In the genomic region with DNA sequence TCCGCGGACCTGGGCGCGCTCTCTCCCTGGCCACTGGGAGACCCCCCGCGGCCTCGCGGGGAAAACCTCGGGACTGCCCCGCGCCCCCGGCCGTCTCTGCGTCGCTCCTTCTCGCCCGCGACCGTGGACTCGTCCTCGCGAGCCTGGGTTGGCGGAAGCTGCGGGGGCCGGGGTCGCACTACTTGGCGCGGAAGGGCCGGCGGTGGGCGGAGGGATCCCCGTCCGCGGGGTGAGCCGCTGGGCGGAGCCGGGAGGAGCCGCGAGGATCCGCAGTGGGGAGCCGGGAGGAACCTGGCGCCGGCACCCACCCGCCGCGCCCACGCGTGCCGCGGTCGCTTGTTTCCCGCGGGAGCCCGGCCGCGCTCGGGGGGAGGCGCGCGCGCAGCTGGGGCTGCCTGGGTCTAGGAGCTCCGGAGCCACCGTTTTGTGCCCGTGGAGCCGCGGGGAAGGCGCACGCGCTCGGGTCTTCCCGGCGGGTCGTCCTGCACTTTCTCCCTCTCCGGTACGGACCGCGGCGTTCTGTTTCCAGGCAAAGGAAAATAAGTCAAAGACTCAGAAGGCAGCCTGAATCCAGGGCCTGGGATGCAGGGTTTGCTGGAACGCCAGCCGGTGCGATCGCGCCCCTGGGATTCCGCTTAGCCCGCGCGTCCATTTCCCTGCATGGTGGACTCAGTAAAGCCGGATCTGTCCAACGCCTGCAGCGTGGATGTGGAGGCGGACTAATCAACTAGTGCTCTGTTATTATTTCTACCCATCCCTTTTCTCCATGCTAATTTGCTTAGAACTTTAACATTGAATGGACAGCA, we compare ENCODE assay signal across 8 cellular contexts. TPM values are rescaled to one million over a fixed set of nuclear protein-coding genes. Genes with fewer than 3 reads are reported as not detected.
A peak's percentile ranks its signal among the peaks of the same experiment; 100 is the strongest.
DNase-seq lines count a peak whose midpoint lies in the region; ATAC-seq and TF ChIP-seq lines count a peak whose summit lies in the region.

No MANE protein-coding gene starts in this region.

- no peaks in the 10 kb centered on the region for H3K36me3 Mint-ChIP-seq in activated CD8-positive, alpha-beta memory T cell treated with anti-CD3 and anti-CD28 coated beads, Interleukin-2, amount 10 ng/mL, durations not matched to agents 7 days and 5 days

- DNase-seq in NCI-H526 (lab: John Stamatoyannopoulos, UW), result peak; percentile 53 to 87
- DNase-seq in activated CD8-positive, alpha-beta memory T cell treated with anti-CD3 and anti-CD28 coated beads, Interleukin-2, amount 10 ng/mL, durations not matched to agents 7 days and 5 days, result peak; percentile 77
- peak; percentile 92 for DNase-seq in epidermal melanocyte (ENCODE audit: insufficient read length, low spot score)
- peak; percentile 70 to 88 (median 86) for DNase-seq in mucosa of descending colon
- DNase-seq in stimulated activated CD8-positive, alpha-beta memory T cell treated with anti-CD3 and anti-CD28 coated beads, Interleukin-2, amount 100 ng/mL, for 48 hours (ENCODE audit: low read depth in 2 of 2), result peak; percentile 62 to 70

- peaks cover 12% of the 10 kb centered on the region for H3K4me1 Mint-ChIP-seq in activated CD8-positive, alpha-beta memory T cell treated with anti-CD3 and anti-CD28 coated beads, Interleukin-2, amount 10 ng/mL, durations not matched to agents 7 days and 5 days

- no peaks in the 10 kb centered on the region for H3K27me3 Mint-ChIP-seq in activated CD8-positive, alpha-beta memory T cell treated with anti-CD3 and anti-CD28 coated beads, Interleukin-2, amount 10 ng/mL, durations not matched to agents 7 days and 5 days

- peak; percentile 19 for ATAC-seq in GM18870 (IDR thresholded peaks at IDR 0.05; ENCODE audit: unreplicated experiment)
- peak; percentile 27 for ATAC-seq in HG03108 (IDR thresholded peaks at IDR 0.05; ENCODE audit: unreplicated experiment)
- ATAC-seq in activated CD8-positive, alpha-beta memory T cell treated with anti-CD3 and anti-CD28 coated beads, Interleukin-2, amount 10 ng/mL, durations not matched to agents 7 days and 5 days, result peak; percentile 35
- ATAC-seq in mucosa of descending colon, result peak; percentile 65

- TF ChIP-seq CTCF in C4-2B (conservative IDR thresholded peaks at IDR 0.05), result no peak
- no peak for TF ChIP-seq CTCF in mucosa of descending colon (IDR thresholded peaks at IDR 0.05)

- CTCF ChIA-PET in activated CD8-positive, alpha-beta memory T cell treated with anti-CD3 and anti-CD28 coated beads, Interleukin-2, amount 10 ng/mL, durations not matched to agents 7 days and 5 days (lab: Charles Lee), result interaction anchor here (1.0 kb wide), 1 partner anchor 22 kb away, joined by 6 read pairs; no protein-coding TSS in a partner anchor

- no peaks in the 10 kb centered on the region for H3K9me3 Mint-ChIP-seq in activated CD8-positive, alpha-beta memory T cell treated with anti-CD3 and anti-CD28 coated beads, Interleukin-2, amount 10 ng/mL, durations not matched to agents 7 days and 5 days (ENCODE audit: low read depth)

- peak overlapping the region; percentile 81 for H3K27ac Mint-ChIP-seq in activated CD8-positive, alpha-beta memory T cell treated with anti-CD3 and anti-CD28 coated beads, Interleukin-2, amount 10 ng/mL, durations not matched to agents 7 days and 5 days

- H3K36me3 ChIP-seq in mucosa of descending colon (ENCODE audit: low read depth), result no peaks in the 10 kb centered on the region

- H3K4me3 Mint-ChIP-seq in activated CD8-positive, alpha-beta memory T cell treated with anti-CD3 and anti-CD28 coated beads, Interleukin-2, amount 10 ng/mL, durations not matched to agents 7 days and 5 days, result peak overlapping the region; percentile 84

- intact Hi-C loops in mucosa of descending colon (cut with DNase I, micrococcal nuclease), result no loop called here

- H3K27ac ChIP-seq in C4-2B, result peak overlapping the region; percentile 99

- peak overlapping the region; percentile 96 for H3K4me3 ChIP-seq in mucosa of descending colon

- H3K4me1 ChIP-seq in mucosa of descending colon (ENCODE audit: low read depth), result peaks cover 12% of the 10 kb centered on the region

- no peaks in the 10 kb centered on the region for H3K9me3 ChIP-seq in mucosa of descending colon

RNA-seq across cellular contexts. Expression of gene KMT2C, which starts 28.7 kb away (rescaled TPM):
- total RNA-seq in activated CD8-positive, alpha-beta memory T cell treated with anti-CD3 and anti-CD28 coated beads, Interleukin-2, amount 10 ng/mL, durations not matched to agents 7 days and 5 days, result 10 to 100 TPM; 58.2 to 86.6 TPM
- total RNA-seq in mucosa of descending colon, result 100 to 1,000 TPM in 2 of 3 donors, 10 to 100 TPM in 1; 79.6 to 121 (median 102) TPM

Comparison
In these comparisons a context has a peak if more than half of its experiments do, and no peak if none do; other contexts are left out.
1. Peak in every context shown above with its lines: DNase-seq, ATAC-seq, H3K4me3 ChIP-seq and H3K27ac ChIP-seq.